18 cellular contexts compared by ENCODE assay signal in genomic region chr5:14948341-14948830, GRCh38.
DNase-seq lines count a peak whose midpoint lies in the region; TF ChIP-seq lines count a peak whose summit lies in the region.
"Had no signal": no experiment of that assay in that cellular context is flagged by ENCODE, and none has a peak within 500 bp of the region (broad histone marks: within the 10 kb centered on the region; RNA-seq: fewer than 3 reads in every experiment).

No MANE protein-coding gene starts in this region.

- DNase-seq in H4 (ENCODE audit: low spot score) (peak; percentile 25), M059J (ENCODE audit: low read depth) (peak; percentile 46), SW480 (ENCODE audit: low spot score) (peak; percentile 31), astrocyte of the spinal cord (ENCODE audit: low read depth, low spot score) (peak; percentile 52), head of caudate nucleus (no peak), GM03348 (ENCODE audit: low spot score) (no peak), ACHN (no peak)
- DNase-seq: AML-193; Caco-2; CD8-positive, alpha-beta memory T cell; DND-41; GF-D8; GOT3; HFFc6 had no signal

- H3K4me3 ChIP-seq in astrocyte of the spinal cord (ENCODE audit: low read depth, low read length): no peak overlapping the region
- H3K4me3 ChIP-seq: A549, BLaER1, GM12878, HAP-1 had no signal

- TF ChIP-seq CTCF in astrocyte of the spinal cord (IDR thresholded peaks at IDR 0.05; ENCODE audit: low read depth, low read length): no peak

- in situ Hi-C loops in astrocyte of the spinal cord (cut with HindIII; ENCODE audit: low sequenced_read_pairs) (no loop called here), ACHN (cut with HindIII; ENCODE audit: low pct_ligation_motif_present, low pct_unique_long_range_greater_than_20kb, low sequenced_read_pairs) (no loop called here)

- intact Hi-C loops in head of caudate nucleus (cut with DNase I): no loop called here

Comparison
In these comparisons a context has a peak if more than half of its experiments do, and no peak if none do; other contexts are left out.
1. DNase-seq: peak in H4 (single experiment), M059J (single experiment), SW480 (single experiment) and astrocyte of the spinal cord (single experiment); none in head of caudate nucleus (0 of 42), GM03348 (single experiment) and ACHN (single experiment).